8 cellular contexts compared by ENCODE assay signal in genomic region chr6:57257911-57258541, GRCh38. TPM values are rescaled to one million over a fixed set of nuclear protein-coding genes. Genes with fewer than 3 reads are reported as not detected.
DNase-seq lines count a peak whose midpoint lies in the region; ATAC-seq, FAIRE-seq and TF ChIP-seq lines count a peak whose summit lies in the region.

No MANE protein-coding gene starts in this region.

- H3K9me3 ChIP-seq in H1 (ENCODE audit: insufficient read depth in 2 of 2, low read depth in 1 of 2, low read length in 1 of 2) (no peaks in the 10 kb centered on the region), mucosa of descending colon (no peaks in the 10 kb centered on the region), thoracic aorta (no peaks in the 10 kb centered on the region)
- H3K9me3 ChIP-seq in effector memory CD4-positive, alpha-beta T cell (ENCODE audit: control insufficient read depth, low read length): no peaks in the 10 kb centered on the region

- H3K4me1 ChIP-seq in H1 (replicated peaks in 1 of 4; ENCODE audit: control insufficient read depth in 3 of 4, insufficient read depth in 4 of 4, low read length in 3 of 4) (no peaks in the 10 kb centered on the region), mucosa of descending colon (ENCODE audit: low read depth) (no peaks in the 10 kb centered on the region), thoracic aorta (ENCODE audit: control insufficient read depth in 1 of 2, low read depth in 2 of 2) (peaks cover 25 to 65% of the 10 kb centered on the region in 2 donors)
- no peaks in the 10 kb centered on the region for H3K4me1 ChIP-seq in effector memory CD4-positive, alpha-beta T cell (ENCODE audit: control insufficient read depth, insufficient read depth, low read length, poor library complexity, severe bottlenecking)

- WGBS in H1 (ENCODE audit: extremely low coverage in 1 of 2, insufficient coverage in 1 of 2, insufficient read length in 1 of 2, insufficient replicate concordance in 2 of 2, low coverage in 1 of 2, low lambda C conversion rate in 2 of 2, missing lambda C conversion rate in 1 of 2), 2 experiments: 83% methylated on average over 10 of the region's 10 CpGs; no CpG with 5 or more reads in 1 of the 2 experiments

- no peak overlapping the region for H2BK12ac ChIP-seq in H1 (ENCODE audit: low read depth, low read length)

- H2AK5ac ChIP-seq in H1 (ENCODE audit: low read depth, low read length): no peak overlapping the region

- H2BK120ac ChIP-seq in H1 (replicated peaks; ENCODE audit: low read depth, low read length): no peak overlapping the region

- no peak overlapping the region for H3K4me2 ChIP-seq in H1 (ENCODE audit: insufficient read depth in 1 of 2, low read depth in 2 of 2, low read length in 2 of 2)

- H2BK15ac ChIP-seq in H1 (ENCODE audit: low read length): no peak overlapping the region

- peak overlapping the region; percentile 14; the same call in 1 of the 2 replicates for H3K4me3 ChIP-seq in HFF-Myc (replicated peaks; ENCODE audit: low read depth, low read length)
- H3K4me3 ChIP-seq in H1 (ENCODE audit: extremely low read depth in 1 of 4, insufficient read depth in 2 of 4, low read depth in 3 of 4, low read length in 4 of 4): no peak overlapping the region
- H3K4me3 ChIP-seq in mucosa of descending colon: no peak overlapping the region
- peak overlapping the region; percentile 63 for H3K4me3 ChIP-seq in thoracic aorta
- H3K4me3 ChIP-seq in effector memory CD4-positive, alpha-beta T cell (ENCODE audit: insufficient read depth, low read depth, low read length, poor library complexity, severe bottlenecking): no peak overlapping the region

- H3K14ac ChIP-seq in H1 (ENCODE audit: insufficient read length): no peak overlapping the region

- no peak overlapping the region for H4K91ac ChIP-seq in H1 (replicated peaks; ENCODE audit: insufficient read length, low read length)

- H3K4ac ChIP-seq in H1 (replicated peaks; ENCODE audit: insufficient read length, low read depth, low read length): no peak overlapping the region

- intact Hi-C loops in mucosa of descending colon (cut with DNase I, micrococcal nuclease): no loop called here

- DNase-seq in HFF-Myc (ENCODE audit: extremely low read depth, low read depth) (no peak), H1 (ENCODE audit: low read depth in 1 of 2, low spot score in 2 of 2) (no peak), mucosa of descending colon (no peak), thoracic aorta (ENCODE audit: low spot score) (no peak), NOMO-1 treated with dmso at 0.1 percent for 144 hours (lab: John Stamatoyannopoulos, UW; ENCODE audit: unreplicated experiment) (no peak), NCI-H1436 (lab: John Stamatoyannopoulos, UW) (no peak)
- DNase-seq in effector memory CD4-positive, alpha-beta T cell: no peak

- H3K23ac ChIP-seq in H1 (ENCODE audit: insufficient read length): no peak overlapping the region

- TF ChIP-seq CTCF in HFF-Myc (IDR thresholded peaks at IDR 0.05; ENCODE audit: low read depth, low read length, missing control alignments): no peak
- no peak for TF ChIP-seq CTCF in H1 (IDR thresholded peaks at IDR 0.05; ENCODE audit: control extremely low read depth in 1 of 3, insufficient read depth in 1 of 3, low read depth in 1 of 3, low read length in 3 of 3)
- TF ChIP-seq CTCF in mucosa of descending colon (IDR thresholded peaks at IDR 0.05): no peak
- no peak for TF ChIP-seq CTCF in thoracic aorta (IDR thresholded peaks at IDR 0.05)

- TF ChIP-seq EP300 in H1 (IDR thresholded peaks at IDR 0.05; ENCODE audit: borderline replicate concordance in 1 of 2, low read depth in 2 of 2, low read length in 2 of 2): no peak

- no peak overlapping the region for H4K5ac ChIP-seq in H1 (ENCODE audit: insufficient read length, low read depth, low read length)

- H3K18ac ChIP-seq in H1 (ENCODE audit: extremely low read depth, low read length): no peak overlapping the region

- H2AFZ ChIP-seq in H1 (ENCODE audit: low read length): peak overlapping the region; percentile 48

- H3K9ac ChIP-seq in H1 (replicated peaks in 1 of 4; ENCODE audit: extremely low read depth in 1 of 4, low read depth in 3 of 4, low read length in 3 of 4): no peak overlapping the region

- H3K27me3 ChIP-seq in H1 (replicated peaks in 1 of 4; ENCODE audit: control insufficient read depth in 3 of 4, extremely low read depth in 1 of 4, insufficient read depth in 3 of 4, low read length in 3 of 4): no peaks in the 10 kb centered on the region
- no peaks in the 10 kb centered on the region for H3K27me3 ChIP-seq in thoracic aorta (replicated peaks; ENCODE audit: insufficient read depth)
- no peaks in the 10 kb centered on the region for H3K27me3 ChIP-seq in effector memory CD4-positive, alpha-beta T cell (replicated peaks; ENCODE audit: control insufficient read depth, insufficient read depth, low read length, poor library complexity, severe bottlenecking)

- no peak for TF ChIP-seq POLR2A in H1 (IDR thresholded peaks at IDR 0.05; ENCODE audit: control extremely low read depth in 1 of 2, low read depth in 2 of 2, low read length in 2 of 2)

- H3K27ac ChIP-seq in H1 (ENCODE audit: low read depth, low read length): no peak overlapping the region
- peak overlapping the region; percentile 88 to 90 for H3K27ac ChIP-seq in thoracic aorta
- H3K27ac ChIP-seq in effector memory CD4-positive, alpha-beta T cell (ENCODE audit: insufficient read depth, low read length, poor library complexity, severe bottlenecking): no peak overlapping the region

- no peaks in the 10 kb centered on the region for H4K20me1 ChIP-seq in H1 (replicated peaks in 1 of 2; ENCODE audit: control insufficient read depth in 1 of 2, insufficient read depth in 2 of 2, low read length in 2 of 2)

- POLR2A ChIA-PET in H1 (lab: Charles Lee; ENCODE audit: partially characterized antibody): interaction anchor here (1.2 kb wide), 1 partner anchor 64 kb away, joined by 3 read pairs; no protein-coding TSS in a partner anchor

- H3K79me1 ChIP-seq in H1 (ENCODE audit: low read depth, low read length): no peaks in the 10 kb centered on the region

- H3K36me3 ChIP-seq in H1 (ENCODE audit: control insufficient read depth in 2 of 4, insufficient read depth in 4 of 4, low read length in 3 of 4) (no peaks in the 10 kb centered on the region), mucosa of descending colon (ENCODE audit: low read depth) (no peaks in the 10 kb centered on the region), thoracic aorta (no peaks in the 10 kb centered on the region)
- H3K36me3 ChIP-seq in effector memory CD4-positive, alpha-beta T cell (ENCODE audit: control insufficient read depth, insufficient read depth, low read length): no peaks in the 10 kb centered on the region

- no peak overlapping the region for H2BK20ac ChIP-seq in H1 (ENCODE audit: low read length)

- CTCF ChIA-PET in H1 (lab: Charles Lee; ENCODE audit: partially characterized antibody): interaction anchor here (1.1 kb wide), 1 partner anchor 28 kb away, joined by 3 read pairs; no protein-coding TSS in a partner anchor

- FAIRE-seq in H1 (lab: Jason Lieb, UNC): no peak

- no peak overlapping the region for H2BK5ac ChIP-seq in H1 (ENCODE audit: low read depth, low read length)

- H4K8ac ChIP-seq in H1 (ENCODE audit: extremely low read depth, insufficient read depth, low read length): no peak overlapping the region

- no peak for TF ChIP-seq RAD21 in H1 (IDR thresholded peaks at IDR 0.05 in 1 of 2, conservative IDR thresholded peaks at IDR 0.05 in 1 of 2; ENCODE audit: low read depth in 2 of 2, low read length in 2 of 2)

- ATAC-seq in mucosa of descending colon (peak; percentile 25), thoracic aorta (ENCODE audit: insufficient number of reproducible peaks, low FRiP score, low read depth) (no peak)
- no peak for ATAC-seq in activated CD4-positive, CD25-positive, alpha-beta regulatory T cell treated with anti-CD3 and anti-CD28 coated beads, Interleukin-2, amount 50 U/mL, for 24 hours

- H3K23me2 ChIP-seq in H1 (ENCODE audit: low read depth, low read length): no peaks in the 10 kb centered on the region; the same call in 1 of the 2 replicates

- no peak overlapping the region for H3K56ac ChIP-seq in H1 (replicated peaks; ENCODE audit: insufficient read length, low read depth, low read length)

- no peaks in the 10 kb centered on the region for H3K79me2 ChIP-seq in H1 (ENCODE audit: control insufficient read depth in 1 of 2, insufficient read depth in 2 of 2, low read length in 2 of 2)

TF ChIP-seq in H1, 55 proteins besides CTCF, POLR2A, EP300 and RAD21 (continues in another document):
- no peak for TF ChIP-seq MAX (IDR thresholded peaks at IDR 0.05)
- TF ChIP-seq SP4 (IDR thresholded peaks at IDR 0.05; ENCODE audit: low read length): no peak

RNA-seq across cellular contexts. Expression of gene RAB23, which starts 35.9 kb away (rescaled TPM):
- total RNA-seq in H1 (2021; fragmentation: NEBNext Ultra II Directional; extraction: Animal tissue kit (Norgen Biotek cat#: 25700)): 17.2 and 17.5 TPM in 2 replicates
- 2.4 and 6.5 TPM in 2 replicates for polyA plus RNA-seq in H1 (2011; rRNA removed)
- 5.6 TPM for polyA plus RNA-seq in H1 (2011; cell fraction: cytosol; rRNA removed)
- polyA plus RNA-seq in H1 (2011; cell fraction: nucleus; rRNA removed): 2.2 TPM
- 5.8 to 14.3 TPM (median 7.1 TPM) in 4 replicates for polyA plus RNA-seq in H1 (2012, experiment 1 of 2)
- 1.3 TPM for polyA plus RNA-seq in H1 (2012, experiment 2 of 2)
- polyA plus RNA-seq in H1 (2013, experiment 1 of 2): 10.0 TPM
- polyA plus RNA-seq in H1 (2013, experiment 2 of 2): 9.5 TPM
- polyA minus RNA-seq in H1 (2011; rRNA and poly(A)+ RNA removed): 7.9 and 11.8 TPM in 2 replicates
- polyA minus RNA-seq in H1 (2011; cell fraction: cytosol; rRNA and poly(A)+ RNA removed): 5.1 TPM
- polyA minus RNA-seq in H1 (2011; cell fraction: nucleus; rRNA and poly(A)+ RNA removed): 11.2 TPM
- total RNA-seq in mucosa of descending colon: 100 to 1,000 TPM in 1 of 3 donors, 1 to 10 TPM in 2; 2.9 to 109 (median 8.7) TPM
- total RNA-seq in thoracic aorta: 10 to 100 TPM; 43.7 to 44.7 TPM

RNA-seq across cellular contexts. Expression of gene PRIM2, which starts 59.4 kb away (rescaled TPM):
- 46.8 and 50.0 TPM in 2 replicates for total RNA-seq in H1 (2021; fragmentation: NEBNext Ultra II Directional; extraction: Animal tissue kit (Norgen Biotek cat#: 25700))
- 10.3 and 20.8 TPM in 2 replicates for polyA plus RNA-seq in H1 (2011; rRNA removed)
- polyA plus RNA-seq in H1 (2011; cell fraction: cytosol; rRNA removed): 18.3 TPM
- 8.1 TPM for polyA plus RNA-seq in H1 (2011; cell fraction: nucleus; rRNA removed)
- 24.5 to 35.9 TPM (median 26.1 TPM) in 4 replicates for polyA plus RNA-seq in H1 (2012, experiment 1 of 2)
- 5.4 TPM for polyA plus RNA-seq in H1 (2012, experiment 2 of 2)
- polyA plus RNA-seq in H1 (2013, experiment 1 of 2): 24.7 TPM
- polyA plus RNA-seq in H1 (2013, experiment 2 of 2): 25.3 TPM
- polyA minus RNA-seq in H1 (2011; rRNA and poly(A)+ RNA removed): 50.8 and 61.9 TPM in 2 replicates
- 22.0 TPM for polyA minus RNA-seq in H1 (2011; cell fraction: cytosol; rRNA and poly(A)+ RNA removed)
- polyA minus RNA-seq in H1 (2011; cell fraction: nucleus; rRNA and poly(A)+ RNA removed): 107 TPM
- total RNA-seq in mucosa of descending colon (10 to 100 TPM; 11.7 to 16.9 (median 12.7) TPM), thoracic aorta (10 to 100 TPM in 1 of 2 donors, 1 to 10 TPM in 1; 7.3 to 11.4 TPM)

Comparison
In these comparisons a context has a peak if more than half of its experiments do, and no peak if none do; other contexts are left out.
1. H3K4me3 ChIP-seq: peak in HFF-Myc (single experiment) and thoracic aorta (single experiment); none in H1 (0 of 4), mucosa of descending colon (single experiment) and effector memory CD4-positive, alpha-beta T cell (single experiment).
2. H3K27ac ChIP-seq: peak in thoracic aorta (2 of 2); none in H1 (single experiment) and effector memory CD4-positive, alpha-beta T cell (single experiment).